ENCODE assay signal across 26 cellular contexts in the genomic region with DNA sequence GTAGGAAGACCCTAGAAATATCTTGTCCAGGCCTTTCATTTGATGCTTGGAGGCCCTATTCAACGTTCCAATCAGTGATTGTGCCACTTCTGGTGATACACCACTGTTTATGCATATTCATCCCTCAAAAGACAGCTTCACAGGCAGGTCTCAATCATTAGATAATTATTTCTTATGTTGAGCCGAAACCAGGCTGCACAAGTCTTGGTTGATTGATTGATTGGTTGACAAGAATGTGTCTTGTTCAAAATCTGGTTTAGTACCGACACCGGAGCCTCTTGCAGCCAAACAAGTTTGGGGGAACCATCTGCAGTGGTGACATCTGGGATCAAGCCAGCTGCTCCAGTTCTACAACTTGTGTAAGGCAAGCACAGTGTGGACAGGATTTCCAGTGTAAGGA. TPM values are rescaled to one million over a fixed set of nuclear protein-coding genes. Genes with fewer than 3 reads are reported as not detected.
DNase-seq lines count a peak whose midpoint lies in the region; ATAC-seq and TF ChIP-seq lines count a peak whose summit lies in the region.
"Had no signal": no experiment of that assay in that cellular context is flagged by ENCODE, and none has a peak within 500 bp of the region (broad histone marks: within the 10 kb centered on the region; RNA-seq: fewer than 3 reads in every experiment).

No MANE protein-coding gene starts in this region.

- H3K9ac ChIP-seq in neural cell (ENCODE audit: low read length): no peak overlapping the region
- H3K9ac ChIP-seq: BLaER1 had no signal

- no peak overlapping the region for H3K4me3 ChIP-seq in neural cell (ENCODE audit: low read length)
- no peak overlapping the region for H3K4me3 ChIP-seq in osteoblast (ENCODE audit: insufficient read depth, low read length)
- H3K4me3 ChIP-seq: BLaER1, GM12878 had no signal

- no peak overlapping the region for H3K4me2 ChIP-seq in neural cell (ENCODE audit: low read length)
- no peak overlapping the region for H3K4me2 ChIP-seq in osteoblast (ENCODE audit: insufficient read depth, low read length)
- H3K4me2 ChIP-seq: BLaER1 had no signal

- H3K36me3 ChIP-seq in neural cell (ENCODE audit: insufficient read depth, low read length): no peaks in the 10 kb centered on the region
- H3K36me3 ChIP-seq in osteoblast (ENCODE audit: insufficient read depth, low read length): no peaks in the 10 kb centered on the region
- H3K36me3 ChIP-seq: BE2C, BLaER1 had no signal

- H4K20me1 ChIP-seq in neural cell (ENCODE audit: insufficient read depth) (no peaks in the 10 kb centered on the region), osteoblast (ENCODE audit: insufficient read depth, low read length) (no peaks in the 10 kb centered on the region)
- H4K20me1 ChIP-seq: BLaER1 had no signal

- H3K79me2 ChIP-seq in neural cell (replicated peaks; ENCODE audit: insufficient read depth, low read length) (no peaks in the 10 kb centered on the region), osteoblast (ENCODE audit: insufficient read depth, low read length) (no peaks in the 10 kb centered on the region)

- H3K27ac ChIP-seq in neural cell (ENCODE audit: low read length) (no peak overlapping the region), osteoblast (ENCODE audit: low read depth, low read length) (no peak overlapping the region)
- H3K27ac ChIP-seq: BLaER1 had no signal

- peak; percentile 63 for DNase-seq in NCI-H2171 treated with DMSO at 0.1 percent for 48 hours (lab: John Stamatoyannopoulos, UW)
- DNase-seq in NCI-H2171 (lab: John Stamatoyannopoulos, UW): no peak
- DNase-seq in osteoblast (ENCODE audit: insufficient read length, low spot score, missing footprints): peak; percentile 11
- DNase-seq: 8988T; ACHN; BE2C; C1 segment of cervical spinal cord; CD4-positive, alpha-beta memory T cell; CD4-positive, CD25-positive, alpha-beta regulatory T cell; CD8-positive, alpha-beta memory T cell; COR-L47; DMS153; DMS53; DMS79; DND-41; EL; GDM1 had no signal

- no peaks in the 10 kb centered on the region for H3K27me3 ChIP-seq in neural cell (ENCODE audit: insufficient read depth, low read depth, low read length)
- H3K27me3 ChIP-seq in osteoblast (ENCODE audit: insufficient read depth, low read length): no peaks in the 10 kb centered on the region
- H3K27me3 ChIP-seq: BE2C, BLaER1 had no signal

- no peak for ATAC-seq in HG03520 (IDR thresholded peaks at IDR 0.05; ENCODE audit: unreplicated experiment)
- ATAC-seq: GM12878 had no signal

- TF ChIP-seq RAD21 in neural cell (conservative IDR thresholded peaks at IDR 0.05): no peak

- peaks cover 5% of the 10 kb centered on the region for H3F3A ChIP-seq in neural cell (ENCODE audit: insufficient read depth, low read length, poor library complexity, severe bottlenecking)

- H3K9me2 ChIP-seq in neural cell (ENCODE audit: insufficient read depth, low read length): no peaks in the 10 kb centered on the region

- peaks cover 8% of the 10 kb centered on the region for H3K4me1 ChIP-seq in osteoblast (ENCODE audit: insufficient read depth, low read length)
- H3K4me1 ChIP-seq: BE2C had no signal

- H3K9me3 ChIP-seq in neural cell (ENCODE audit: low read length) (no peaks in the 10 kb centered on the region), osteoblast (ENCODE audit: low read depth, low read length) (no peaks in the 10 kb centered on the region)
- H3K9me3 ChIP-seq: BE2C, BLaER1 had no signal

- peak; percentile 96 for TF ChIP-seq EP300 in neural cell (conservative IDR thresholded peaks at IDR 0.05; ENCODE audit: poor library complexity, severe bottlenecking)

- no peak overlapping the region for H2AFZ ChIP-seq in neural cell (ENCODE audit: low read depth, low read length)
- H2AFZ ChIP-seq in osteoblast (ENCODE audit: low read length): no peak overlapping the region

- no peak for TF ChIP-seq CTCF in neural cell (IDR thresholded peaks at IDR 0.05; ENCODE audit: poor library complexity, severe bottlenecking)
- no peak for TF ChIP-seq CTCF in osteoblast (IDR thresholded peaks at IDR 0.05; ENCODE audit: extremely low read depth, low read depth, low read length)

TF ChIP-seq in neural cell, 6 proteins besides CTCF, POLR2A, EP300 and RAD21:
- TF ChIP-seq MXI1 (conservative IDR thresholded peaks at IDR 0.05; ENCODE audit: poor library complexity, severe bottlenecking) (no peak), POLR2AphosphoS5 (IDR thresholded peaks at IDR 0.05) (peak; percentile 63), SMC3 (conservative IDR thresholded peaks at IDR 0.05; ENCODE audit: poor library complexity) (no peak), TAF1 (IDR thresholded peaks at IDR 0.05; ENCODE audit: low read depth) (no peak)

RNA-seq across cellular contexts. Expression of gene C8A, which starts 20.1 kb away (rescaled TPM):
- not detected in 2 replicates for polyA plus RNA-seq in neural cell
- not detected in 2 replicates for polyA minus RNA-seq in neural cell
- total RNA-seq in osteoblast: not detected in 2 replicates
- total RNA-seq: A673; CD4-positive, alpha-beta memory T cell; CD4-positive, CD25-positive, alpha-beta regulatory T cell; CD8-positive, alpha-beta memory T cell; Daoy; G401; GM12878 had no signal
- polyA plus RNA-seq: AG04450; CD14-positive monocyte; CD4-positive, alpha-beta memory T cell; CD4-positive, CD25-positive, alpha-beta regulatory T cell; CD8-positive, alpha-beta memory T cell; GM12878 had no signal

RNA-seq across cellular contexts. Expression of gene FYB2, which starts 55.5 kb away (rescaled TPM):
- 0.69 TPM in 1 of 2 replicates, not detected in the other for polyA plus RNA-seq in neural cell
- 0.23 TPM in 1 of 2 replicates, not detected in the other for polyA minus RNA-seq in neural cell
- total RNA-seq in osteoblast: not detected in 2 replicates
- total RNA-seq: CD4-positive, alpha-beta memory T cell; CD4-positive, CD25-positive, alpha-beta regulatory T cell; CD8-positive, alpha-beta memory T cell; Daoy; G401 had no signal
- polyA plus RNA-seq: AG04450; CD14-positive monocyte; CD4-positive, alpha-beta memory T cell; CD4-positive, CD25-positive, alpha-beta regulatory T cell; CD8-positive, alpha-beta memory T cell had no signal
